Comparison of ENCODE assay signal across 20 cellular contexts in genomic region chr13:28171266-28171665, GRCh38. TPM values are rescaled to one million over a fixed set of nuclear protein-coding genes. Genes with fewer than 3 reads are reported as not detected.
DNase-seq lines count a peak whose midpoint lies in the region; ATAC-seq, FAIRE-seq and TF ChIP-seq lines count a peak whose summit lies in the region.
"Had no signal": no experiment of that assay in that cellular context is flagged by ENCODE, and none has a peak within 500 bp of the region (broad histone marks: within the 10 kb centered on the region; RNA-seq: fewer than 3 reads in every experiment).

No MANE protein-coding gene starts in this region.

- no peak for TF ChIP-seq RAD21 in GM12878 (IDR thresholded peaks at IDR 0.05; ENCODE audit: insufficient read depth, low read depth, low read length)

- H2AFZ ChIP-seq in GM12878 (ENCODE audit: control insufficient read depth, low read depth, low read length) = no peak overlapping the region

- H3K79me2 ChIP-seq in GM12878 (ENCODE audit: control insufficient read depth, insufficient read depth, low read length) = peaks cover 21% of the 10 kb centered on the region

- H3K27ac ChIP-seq in GM12878 (ENCODE audit: control insufficient read depth, insufficient read depth) (no peak overlapping the region), colonic mucosa (no peak overlapping the region)
- H3K27ac ChIP-seq: BLaER1 treated with 17β-estradiol and CSF1 and Interleukin-3, amounts not matched to agents 10 nM and 100 nM; Peyer's patch had no signal

- intact Hi-C loops in GM12878 (cut with micrococcal nuclease; ENCODE audit: unreplicated experiment) (no loop called here), colonic mucosa (cut with DNase I) (no loop called here)
- intact Hi-C loops in activated CD4-positive, alpha-beta memory T cell treated with anti-CD3 and anti-CD28 coated beads for 36 hours (cut with micrococcal nuclease) = no loop called here

- WGBS in GM12878 (ENCODE audit: insufficient coverage, insufficient replicate concordance, low lambda C conversion rate, missing lambda C conversion rate) = 99% methylated on average over 5 of the region's 5 CpGs

- H3K27me3 ChIP-seq in GM12878 (replicated peaks in 1 of 2; ENCODE audit: control insufficient read depth in 2 of 2, insufficient read depth in 2 of 2, low read length in 1 of 2) = no peaks in the 10 kb centered on the region
- H3K27me3 ChIP-seq in colonic mucosa = no peaks in the 10 kb centered on the region
- H3K27me3 ChIP-seq: BLaER1 treated with 17β-estradiol and CSF1 and Interleukin-3, amounts not matched to agents 10 nM and 100 nM; Peyer's patch had no signal

- H3K4me1 ChIP-seq in GM12878 (ENCODE audit: control insufficient read depth, insufficient read depth, low read length) = no peaks in the 10 kb centered on the region
- no peaks in the 10 kb centered on the region for H3K4me1 ChIP-seq in colonic mucosa

- no peaks in the 10 kb centered on the region for H4K20me1 ChIP-seq in GM12878 (ENCODE audit: control insufficient read depth, insufficient read depth)

- peaks cover 0 to 10% of the 10 kb centered on the region in 2 experiments; a peak in 1 of 4 replicates for H3K36me3 ChIP-seq in GM12878 (ENCODE audit: control insufficient read depth in 2 of 2, insufficient read depth in 2 of 2, low read length in 1 of 2)
- no peaks in the 10 kb centered on the region for H3K36me3 ChIP-seq in colonic mucosa

- in situ Hi-C loops in GM12878 (cut with MboI) = no loop called here

- H3K27me3 Mint-ChIP-seq in progenitor cell of endocrine pancreas = no peaks in the 10 kb centered on the region
- no peaks in the 10 kb centered on the region for H3K27me3 Mint-ChIP-seq in activated CD4-positive, alpha-beta memory T cell treated with anti-CD3 and anti-CD28 coated beads for 36 hours
- H3K27me3 Mint-ChIP-seq: CD4-positive, alpha-beta memory T cell had no signal

- TF ChIP-seq EP300 in GM12878 (IDR thresholded peaks at IDR 0.05; ENCODE audit: borderline replicate concordance in 1 of 2, control insufficient read depth in 1 of 2, low read depth in 2 of 2, low read length in 2 of 2) = no peak

- H3K4me3 Mint-ChIP-seq in progenitor cell of endocrine pancreas (ENCODE audit: low read depth) = no peak overlapping the region
- H3K4me3 Mint-ChIP-seq in activated CD4-positive, alpha-beta memory T cell treated with anti-CD3 and anti-CD28 coated beads for 36 hours = no peak overlapping the region

- H3K4me2 ChIP-seq in GM12878 (ENCODE audit: control insufficient read depth, insufficient read depth) = no peak overlapping the region
- H3K4me2 ChIP-seq: BLaER1 treated with 17β-estradiol and CSF1 and Interleukin-3, amounts not matched to agents 10 nM and 100 nM had no signal

- CTCF ChIA-PET in GM12878 (lab: Yijun Ruan, JAX) = no interaction called here
- CTCF ChIA-PET in activated CD4-positive, alpha-beta memory T cell treated with anti-CD3 and anti-CD28 coated beads for 36 hours (lab: Charles Lee) = no interaction called here

- H3K9me3 Mint-ChIP-seq in progenitor cell of endocrine pancreas (ENCODE audit: low read depth) = no peaks in the 10 kb centered on the region
- H3K9me3 Mint-ChIP-seq in activated CD4-positive, alpha-beta memory T cell treated with anti-CD3 and anti-CD28 coated beads for 36 hours = no peaks in the 10 kb centered on the region
- H3K9me3 Mint-ChIP-seq: CD4-positive, alpha-beta memory T cell had no signal

- H3K9me3 ChIP-seq in GM12878 (replicated peaks; ENCODE audit: control insufficient read depth, insufficient read depth, low read length) (no peaks in the 10 kb centered on the region), colonic mucosa (no peaks in the 10 kb centered on the region)
- H3K9me3 ChIP-seq: Peyer's patch had no signal

- DNase-seq in DMS79 (lab: John Stamatoyannopoulos, UW) = peak; percentile 48
- no peak for DNase-seq in GM12891 (ENCODE audit: insufficient read length, low spot score)
- DNase-seq in GM12878 (ENCODE audit: low read depth, low spot score) = no peak
- DNase-seq in progenitor cell of endocrine pancreas (ENCODE audit: low spot score, unreplicated experiment) = no peak
- no peak for DNase-seq in activated CD4-positive, alpha-beta memory T cell treated with anti-CD3 and anti-CD28 coated beads for 36 hours
- no peak for DNase-seq in colonic mucosa
- DNase-seq in inferior parietal cortex (ENCODE audit: extremely low spot score) = no peak
- DNase-seq: CD4-positive, alpha-beta memory T cell; DMS153; GOT3; KG1; NCI-H1092; NCI-H1436 treated with DMSO at 0.1 percent for 48 hours; NCI-H1930; NCI-H226; NCI-H524; NCI-H774; Peyer's patch had no signal

- peaks cover 3% of the 10 kb centered on the region for H3K4me1 Mint-ChIP-seq in progenitor cell of endocrine pancreas (ENCODE audit: low read depth)
- peaks cover 30% of the 10 kb centered on the region for H3K4me1 Mint-ChIP-seq in activated CD4-positive, alpha-beta memory T cell treated with anti-CD3 and anti-CD28 coated beads for 36 hours (ENCODE audit: low read depth)

- TSS peak; percentile 29 for BruUV-seq in GM12878 (replicated peaks; lab: Mats Ljungman, UMichigan)

- TF ChIP-seq POLR2A in GM12891 (IDR thresholded peaks at IDR 0.05; ENCODE audit: low read depth, low read length) (no peak), GM12878 (IDR thresholded peaks at IDR 0.05; ENCODE audit: low read depth, low read length) (no peak)

- H3K9ac ChIP-seq in GM12878 (ENCODE audit: control insufficient read depth, insufficient read depth, low read length) (no peak overlapping the region), colonic mucosa (ENCODE audit: low read depth in 2 of 2, low read length in 2 of 2) (no peak overlapping the region)
- H3K9ac ChIP-seq: BLaER1 treated with 17β-estradiol and CSF1 and Interleukin-3, amounts not matched to agents 10 nM and 100 nM had no signal

- POLR2A ChIA-PET in GM12878 (lab: Charles Lee) = no interaction called here
- POLR2A ChIA-PET in activated CD4-positive, alpha-beta memory T cell treated with anti-CD3 and anti-CD28 coated beads for 36 hours (lab: Charles Lee) = no interaction called here

- TF ChIP-seq CTCF in GM12878 (IDR thresholded peaks at IDR 0.05 in 2 of 3, conservative IDR thresholded peaks at IDR 0.05 in 1 of 3; ENCODE audit: control insufficient read depth in 2 of 3, extremely low read depth in 1 of 3, insufficient read depth in 1 of 3, low read depth in 3 of 3, low read length in 3 of 3) (no peak), progenitor cell of endocrine pancreas (IDR thresholded peaks at IDR 0.05; ENCODE audit: unreplicated experiment) (no peak), colonic mucosa (IDR thresholded peaks at IDR 0.05) (no peak)

- no peak for ATAC-seq in GM12878
- ATAC-seq: HCT116 had no signal

- RAD21 ChIA-PET in GM12878 (lab: Charles Lee; ENCODE audit: unreplicated experiment) = no interaction called here

- H3K4me3 ChIP-seq in GM12878 (no peak overlapping the region), colonic mucosa (no peak overlapping the region)
- H3K4me3 ChIP-seq: BLaER1 treated with 17β-estradiol and CSF1 and Interleukin-3, amounts not matched to agents 10 nM and 100 nM; Peyer's patch had no signal

- SMC1A ChIA-PET in GM12878 (lab: Charles Lee; ENCODE audit: uncharacterized antibody, unreplicated experiment) = no interaction called here

- H3K36me3 Mint-ChIP-seq in progenitor cell of endocrine pancreas (ENCODE audit: insufficient read depth) = peaks cover 7% of the 10 kb centered on the region
- H3K36me3 Mint-ChIP-seq in activated CD4-positive, alpha-beta memory T cell treated with anti-CD3 and anti-CD28 coated beads for 36 hours = peaks cover 11% of the 10 kb centered on the region

- H3K27ac Mint-ChIP-seq in progenitor cell of endocrine pancreas = peak overlapping the region; percentile 34
- no peak overlapping the region for H3K27ac Mint-ChIP-seq in activated CD4-positive, alpha-beta memory T cell treated with anti-CD3 and anti-CD28 coated beads for 36 hours

- FAIRE-seq in GM12891 (lab: Jason Lieb, UNC) (peak; percentile 66), GM12878 (lab: Jason Lieb, UNC) (no peak)

TF ChIP-seq in GM12891, 5 proteins besides CTCF, POLR2A, EP300 and RAD21:
- TF ChIP-seq TAF1 (IDR thresholded peaks at IDR 0.05; ENCODE audit: low read depth, low read length) (no peak), POU2F2 (IDR thresholded peaks at IDR 0.05; ENCODE audit: low read depth, low read length) (no peak), POLR2AphosphoS5 (IDR thresholded peaks at IDR 0.05; ENCODE audit: low read depth, low read length) (no peak)

TF ChIP-seq in GM12878, 131 proteins besides CTCF, POLR2A, EP300 and RAD21 (continues in another document):
- no peak for TF ChIP-seq RELA (IDR thresholded peaks at IDR 0.05; ENCODE audit: borderline replicate concordance, partially characterized antibody)
- no peak for TF ChIP-seq NFXL1 (IDR thresholded peaks at IDR 0.05; ENCODE audit: borderline replicate concordance)
- TF ChIP-seq ZNF207 (IDR thresholded peaks at IDR 0.05; ENCODE audit: borderline replicate concordance) = no peak

RNA-seq across cellular contexts. Expression of gene PAN3, which starts 32.9 kb away (rescaled TPM):
- polyA plus RNA-seq in GM12891 (2012; ENCODE audit: low read depth, missing spikeins) = 9.5 TPM
- 134 and 146 TPM in 2 replicates for total RNA-seq in GM12878 (2013; cell fraction: nucleolus; rRNA removed)
- total RNA-seq in GM12878 (2014; rRNA removed) = 16.5 and 19.1 TPM in 2 replicates
- 20.4 and 21.7 TPM in 2 replicates for total RNA-seq in GM12878 (2014; rRNA removed; fragmentation: Illumina TruSeq; extraction: Trizol)
- 27.6 and 31.0 TPM in 2 replicates for total RNA-seq in GM12878 (2021)
- polyA plus RNA-seq in GM12878 (2011; ENCODE audit: low read depth) = 13.4 TPM
- polyA plus RNA-seq in GM12878 (2011; rRNA removed) = 33.3 and 45.1 TPM in 2 replicates
- polyA plus RNA-seq in GM12878 (2011; cell fraction: cytosol; rRNA removed) = 15.1 and 16.4 TPM in 2 replicates
- 35.7 and 41.8 TPM in 2 replicates for polyA plus RNA-seq in GM12878 (2011; cell fraction: nucleus; rRNA removed)
- 18.4 and 19.5 TPM in 2 replicates for polyA plus RNA-seq in GM12878 (2012)
- 22.0 and 29.6 TPM in 2 replicates for polyA plus RNA-seq in GM12878 (2014; fragmentation: Illumina TruSeq; extraction: Trizol)
- 10 to 100 TPM; 13.0 to 19.4 TPM for polyA plus RNA-seq in GM12878 (2014; fragmentation: Nextera tagmentation; extraction: Ambion mirVana)
- 16.6 and 17.4 TPM in 2 replicates for polyA plus RNA-seq in GM12878 (2014; rRNA removed)
- 10 to 100 TPM; 18.8 to 27.6 TPM for polyA plus RNA-seq in GM12878 (2016; fragmentation: Nextera tagmentation; extraction: Ambion mirVana)
- polyA minus RNA-seq in GM12878 (2011; rRNA and poly(A)+ RNA removed) = 74.8 and 99.3 TPM in 2 replicates
- 23.7 and 26.7 TPM in 2 replicates for polyA minus RNA-seq in GM12878 (2011; cell fraction: cytosol; rRNA and poly(A)+ RNA removed)
- polyA minus RNA-seq in GM12878 (2011; cell fraction: nucleus; rRNA and poly(A)+ RNA removed) = 43.9 and 62.0 TPM in 2 replicates
- 55.9 and 59.0 TPM in 2 replicates for total RNA-seq in progenitor cell of endocrine pancreas
- total RNA-seq in activated CD4-positive, alpha-beta memory T cell treated with anti-CD3 and anti-CD28 coated beads for 36 hours = 10 to 100 TPM; 26.0 to 28.3 TPM
- total RNA-seq in colonic mucosa = 10 to 100 TPM; 29.3 to 38.7 TPM
